ENCODE assay signal across 11 cellular contexts in the genomic region with DNA sequence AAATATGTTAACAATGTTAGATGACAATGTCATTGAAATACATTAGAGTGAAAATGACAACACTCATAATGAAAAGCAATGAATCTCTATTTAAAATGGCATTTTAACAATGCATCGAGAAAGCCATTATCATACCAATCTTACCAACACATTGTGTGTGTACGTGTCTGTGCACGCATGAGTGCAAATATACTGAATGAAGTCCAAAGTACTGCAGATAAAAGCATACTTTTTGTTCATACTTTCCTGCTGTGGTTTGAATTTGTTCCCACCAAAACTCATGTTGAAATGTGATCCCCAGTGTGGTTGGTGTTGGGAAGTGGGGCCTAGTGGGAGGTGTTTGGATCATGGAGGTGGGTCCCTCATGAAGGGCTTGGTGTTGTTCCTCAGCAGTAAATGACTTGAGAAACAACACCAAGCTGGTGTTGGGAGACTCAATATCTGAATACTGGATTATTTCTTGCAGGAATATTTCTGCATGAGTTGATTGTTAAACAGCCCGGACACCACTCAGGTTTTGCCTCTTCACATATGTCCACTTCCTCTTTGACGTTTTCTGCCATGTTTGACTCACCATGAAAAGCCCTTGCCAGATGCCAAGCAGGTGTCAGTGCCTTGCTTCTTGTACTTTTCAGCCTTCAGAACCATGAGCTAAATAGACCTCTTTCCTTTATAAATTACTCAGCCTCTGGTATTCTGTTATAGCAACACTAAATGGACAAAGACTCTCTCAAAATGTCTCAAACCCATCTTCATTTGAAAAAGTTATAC. TPM values are rescaled to one million over a fixed set of nuclear protein-coding genes. Genes with fewer than 3 reads are reported as not detected.
DNase-seq lines count a peak whose midpoint lies in the region; ATAC-seq, FAIRE-seq and TF ChIP-seq lines count a peak whose summit lies in the region.
"Had no signal": no experiment of that assay in that cellular context is flagged by ENCODE, and none has a peak within 500 bp of the region (broad histone marks: within the 10 kb centered on the region; RNA-seq: fewer than 3 reads in every experiment).

No MANE protein-coding gene starts in this region.

- in situ Hi-C loops in brain microvascular endothelial cell (cut with HindIII; ENCODE audit: low pct_ligation_motif_present, low sequenced_read_pairs): no loop called here

- H3K27me3 Mint-ChIP-seq in activated CD4-positive, alpha-beta memory T cell treated with anti-CD3 and anti-CD28 coated beads, Interleukin-2, amount 10 ng/mL, durations not matched to agents 7 days and 5 days: no peaks in the 10 kb centered on the region
- H3K27me3 Mint-ChIP-seq: activated naive CD8-positive, alpha-beta T cell; CD4-positive, CD25-positive, alpha-beta regulatory T cell had no signal

- H3K36me3 ChIP-seq in A673 (ENCODE audit: insufficient read depth, low read length, poor library complexity, severe bottlenecking) (no peaks in the 10 kb centered on the region), brain microvascular endothelial cell (replicated peaks) (no peaks in the 10 kb centered on the region), ovary (no peaks in the 10 kb centered on the region)
- H3K36me3 ChIP-seq: pancreas had no signal

- no peak for TF ChIP-seq POLR2A in ovary (IDR thresholded peaks at IDR 0.05)

- no peak for TF ChIP-seq EP300 in ovary (IDR thresholded peaks at IDR 0.05)

- peak; percentile 81 for FAIRE-seq in HTR-8/SVneo (lab: Jason Lieb, UNC)
- FAIRE-seq: pancreas had no signal

- 28 to 51% (median 38%) methylated on average over 5 of the region's 5 CpGs for WGBS in ovary, 3 donors

- CTCF ChIA-PET in A673 (lab: Charles Lee): no interaction called here
- CTCF ChIA-PET in activated CD4-positive, alpha-beta memory T cell treated with anti-CD3 and anti-CD28 coated beads, Interleukin-2, amount 10 ng/mL, durations not matched to agents 7 days and 5 days (lab: Charles Lee): no interaction called here

- no peak overlapping the region for H3K4me3 Mint-ChIP-seq in activated CD4-positive, alpha-beta memory T cell treated with anti-CD3 and anti-CD28 coated beads, Interleukin-2, amount 10 ng/mL, durations not matched to agents 7 days and 5 days
- H3K4me3 Mint-ChIP-seq: activated naive CD8-positive, alpha-beta T cell had no signal

- intact Hi-C loops in A673 (cut with micrococcal nuclease; ENCODE audit: unreplicated experiment) (no loop called here), ovary (cut with DNase I) (no loop called here)

- peak; percentile 42 for ATAC-seq in GM19397 (IDR thresholded peaks at IDR 0.05; ENCODE audit: unreplicated experiment)
- ATAC-seq in omental fat pad (ENCODE audit: low FRiP score): no peak

- H3K9me3 Mint-ChIP-seq in activated CD4-positive, alpha-beta memory T cell treated with anti-CD3 and anti-CD28 coated beads, Interleukin-2, amount 10 ng/mL, durations not matched to agents 7 days and 5 days: no peaks in the 10 kb centered on the region

- DNase-seq in A673 (ENCODE audit: low spot score) (peak; percentile 64), HTR-8/SVneo (ENCODE audit: insufficient read length, low spot score) (peak; percentile 24), brain microvascular endothelial cell (peak; percentile 76), omental fat pad (ENCODE audit: low spot score) (no peak), GM10266 (ENCODE audit: extremely low spot score) (no peak), ovary (no peak)
- DNase-seq in activated CD4-positive, alpha-beta memory T cell treated with anti-CD3 and anti-CD28 coated beads, Interleukin-2, amount 10 ng/mL, durations not matched to agents 7 days and 5 days: no peak
- DNase-seq: CD4-positive, CD25-positive, alpha-beta regulatory T cell; pancreas had no signal

- no peak overlapping the region for H3K4me3 ChIP-seq in A673 (ENCODE audit: low read depth, low read length, poor library complexity, severe bottlenecking)
- H3K4me3 ChIP-seq in brain microvascular endothelial cell (ENCODE audit: low read depth, low read length): no peak overlapping the region
- H3K4me3 ChIP-seq in ovary: no peak overlapping the region
- H3K4me3 ChIP-seq: pancreas had no signal

- TF ChIP-seq CTCF in A673 (conservative IDR thresholded peaks at IDR 0.05; ENCODE audit: low read depth, low read length) (no peak), brain microvascular endothelial cell (IDR thresholded peaks at IDR 0.05; ENCODE audit: low read depth, low read length, missing control alignments) (no peak), omental fat pad (IDR thresholded peaks at IDR 0.05) (no peak), GM10266 (IDR thresholded peaks at IDR 0.05; ENCODE audit: control insufficient read depth, insufficient read depth, low read depth, missing control alignments) (no peak), ovary (IDR thresholded peaks at IDR 0.05) (no peak)

- H3K27ac ChIP-seq in A673 (ENCODE audit: low read depth, low read length, poor library complexity, severe bottlenecking) (no peak overlapping the region), brain microvascular endothelial cell (peak overlapping the region; percentile 27), ovary (no peak overlapping the region)
- H3K27ac ChIP-seq: pancreas had no signal

- no peaks in the 10 kb centered on the region for H3K27me3 ChIP-seq in A673 (replicated peaks; ENCODE audit: insufficient read depth, low read depth, low read length, poor library complexity)
- no peaks in the 10 kb centered on the region for H3K27me3 ChIP-seq in brain microvascular endothelial cell (replicated peaks)
- H3K27me3 ChIP-seq in ovary: no peaks in the 10 kb centered on the region
- H3K27me3 ChIP-seq: pancreas had no signal

- no TSS peak for BruUV-seq in A673 (replicated peaks; lab: Mats Ljungman, UMichigan)

- H3K36me3 Mint-ChIP-seq in activated CD4-positive, alpha-beta memory T cell treated with anti-CD3 and anti-CD28 coated beads, Interleukin-2, amount 10 ng/mL, durations not matched to agents 7 days and 5 days (ENCODE audit: low read depth): no peaks in the 10 kb centered on the region
- H3K36me3 Mint-ChIP-seq: activated naive CD8-positive, alpha-beta T cell; CD4-positive, CD25-positive, alpha-beta regulatory T cell had no signal

- POLR2A ChIA-PET in A673 (lab: Charles Lee; ENCODE audit: low non-redundant PET): no interaction called here
- POLR2A ChIA-PET in activated CD4-positive, alpha-beta memory T cell treated with anti-CD3 and anti-CD28 coated beads, Interleukin-2, amount 10 ng/mL, durations not matched to agents 7 days and 5 days (lab: Charles Lee): no interaction called here

- H3K4me1 ChIP-seq in A673 (ENCODE audit: insufficient read depth, low read length, poor library complexity, severe bottlenecking) (peaks cover 11% of the 10 kb centered on the region), ovary (ENCODE audit: insufficient read depth) (peaks cover 10% of the 10 kb centered on the region)

- H3K9me3 ChIP-seq in A673 (ENCODE audit: low read depth, low read length, poor library complexity, severe bottlenecking) (no peaks in the 10 kb centered on the region), ovary (no peaks in the 10 kb centered on the region)
- H3K9me3 ChIP-seq: pancreas had no signal

- no peak overlapping the region for H3K27ac Mint-ChIP-seq in activated CD4-positive, alpha-beta memory T cell treated with anti-CD3 and anti-CD28 coated beads, Interleukin-2, amount 10 ng/mL, durations not matched to agents 7 days and 5 days
- H3K27ac Mint-ChIP-seq: activated naive CD8-positive, alpha-beta T cell; CD4-positive, CD25-positive, alpha-beta regulatory T cell had no signal

- peaks cover 12% of the 10 kb centered on the region for H3K4me1 Mint-ChIP-seq in activated CD4-positive, alpha-beta memory T cell treated with anti-CD3 and anti-CD28 coated beads, Interleukin-2, amount 10 ng/mL, durations not matched to agents 7 days and 5 days

RNA-seq across cellular contexts. Expression of a gene that starts 24.5 kb away (rescaled TPM):
- total RNA-seq in A673 (2021) (not detected in 2 replicates), omental fat pad (1 to 10 TPM in 3 of 4 donors, under 1 TPM in 1; 0.46 to 5.8 (median 3.2) TPM), ovary (1 to 10 TPM in 3 of 7 donors, under 1 TPM in 3, not detected in 1; 0.15 to 3.5 (median 0.76) TPM)
- under 1 TPM in 1 of 2 donors, not detected in 1; 0.05 TPM for polyA plus RNA-seq in ovary
- under 1 TPM; 0.18 to 0.20 TPM for total RNA-seq in activated CD4-positive, alpha-beta memory T cell treated with anti-CD3 and anti-CD28 coated beads, Interleukin-2, amount 10 ng/mL, durations not matched to agents 7 days and 5 days

Comparison
In these comparisons a context has a peak if more than half of its experiments do, and no peak if none do; other contexts are left out.
1. DNase-seq: peak in A673 (single experiment), HTR-8/SVneo (single experiment) and brain microvascular endothelial cell (single experiment); none in omental fat pad (single experiment), GM10266 (single experiment), ovary (0 of 5) and activated CD4-positive, alpha-beta memory T cell treated with anti-CD3 and anti-CD28 coated beads, Interleukin-2, amount 10 ng/mL, durations not matched to agents 7 days and 5 days (single experiment).